In the genomic region with DNA sequence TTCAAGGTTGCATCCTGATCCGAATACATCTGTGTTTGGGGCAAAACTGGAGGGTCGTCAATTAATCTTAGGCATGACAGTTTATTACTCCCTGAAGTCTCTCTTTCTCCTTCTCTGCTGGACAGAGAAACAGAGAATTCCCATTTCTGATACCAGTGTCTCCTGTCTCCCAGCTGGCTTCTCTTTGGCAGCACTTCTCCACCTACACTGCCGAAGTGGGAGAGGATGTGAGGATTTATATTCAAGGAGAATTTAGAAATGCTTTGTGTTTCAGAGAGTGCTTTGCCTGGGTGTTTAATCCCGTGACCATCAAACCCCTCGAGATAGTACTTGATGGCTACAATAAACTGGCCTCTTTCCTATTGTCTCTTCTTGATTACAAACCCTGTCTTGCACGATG, we compare ENCODE assay signal across 8 cellular contexts.
"Had no signal": no experiment of that assay in that cellular context is flagged by ENCODE, and none has a peak within 500 bp of the region (broad histone marks: within the 10 kb centered on the region; RNA-seq: fewer than 3 reads in every experiment).

No MANE protein-coding gene starts in this region.

- H3K27ac ChIP-seq: GM23248 had no signal

- H3K27ac Mint-ChIP-seq: GM23338, H9, HFFc6 had no signal

- ATAC-seq: GM23338, HCT116 had no signal

- DNase-seq: GM23248, GOT3, H7, H9, HCEC 1CT, HFFc6 had no signal

- H3K4me3 Mint-ChIP-seq: GM23338, H9, HFFc6 had no signal
